30 cellular contexts compared by ENCODE assay signal in genomic region chr1:235553063-235553675, GRCh38. TPM values are rescaled to one million over a fixed set of nuclear protein-coding genes. Genes with fewer than 3 reads are reported as not detected.
DNase-seq lines count a peak whose midpoint lies in the region; FAIRE-seq and TF ChIP-seq lines count a peak whose summit lies in the region.
"Had no signal": no experiment of that assay in that cellular context is flagged by ENCODE, and none has a peak within 500 bp of the region (broad histone marks: within the 10 kb centered on the region; RNA-seq: fewer than 3 reads in every experiment).

No MANE protein-coding gene starts in this region.

- H3K9me3 ChIP-seq in adrenal gland (replicated peaks in 1 of 3) (no peaks in the 10 kb centered on the region), osteoblast (ENCODE audit: low read depth, low read length) (no peaks in the 10 kb centered on the region)
- H3K9me3 ChIP-seq: Peyer's patch, vagina had no signal

- H3K4me3 ChIP-seq in AG04449 (ENCODE audit: low read depth, low read length) (no peak overlapping the region), adrenal gland (no peak overlapping the region), osteoblast (ENCODE audit: insufficient read depth, low read length) (no peak overlapping the region)
- H3K4me3 ChIP-seq: cardiac muscle cell, lung, Peyer's patch, vagina had no signal

- WGBS in adrenal gland, 4 donors = 39 to 47% (median 43%) methylated on average over 6 to 7 of the region's 7 CpGs

- no peak overlapping the region for H2AFZ ChIP-seq in osteoblast (ENCODE audit: low read length)

- peak in 1 of 2 donors; percentile 12 for TF ChIP-seq POLR2A in adrenal gland (IDR thresholded peaks at IDR 0.05)

- H3K4me1 ChIP-seq in adrenal gland (replicated peaks in 1 of 2) (peaks cover 0 to 15% of the 10 kb centered on the region in 2 donors), osteoblast (ENCODE audit: insufficient read depth, low read length) (no peaks in the 10 kb centered on the region)
- H3K4me1 ChIP-seq: Peyer's patch had no signal

- CTCF ChIA-PET in AG04449 (lab: Yijun Ruan, JAX) = no interaction called here

- TF ChIP-seq CTCF in AG04449 (IDR thresholded peaks at IDR 0.05; ENCODE audit: insufficient read depth, low read length, missing control alignments) (no peak), D721Med (IDR thresholded peaks at IDR 0.05; ENCODE audit: insufficient read depth, missing control alignments) (no peak), adrenal gland (IDR thresholded peaks at IDR 0.05) (peak in 3 of 6 experiments; percentile 15 to 24 (median 24)), osteoblast (IDR thresholded peaks at IDR 0.05; ENCODE audit: extremely low read depth, low read depth, low read length) (no peak)

- H3K79me2 ChIP-seq in osteoblast (ENCODE audit: insufficient read depth, low read length) = no peaks in the 10 kb centered on the region

- peak overlapping the region in 4 of 5 donors; percentile 15 to 78 (median 35) for H3K27ac ChIP-seq in adrenal gland
- H3K27ac ChIP-seq in osteoblast (ENCODE audit: low read depth, low read length) = no peak overlapping the region
- H3K27ac ChIP-seq: C4-2B, cardiac muscle cell, Peyer's patch, vagina had no signal

- POLR2A ChIA-PET in AG04449 (lab: Yijun Ruan, JAX) = no interaction called here

- H3K27me3 ChIP-seq in adrenal gland (no peaks in the 10 kb centered on the region), osteoblast (ENCODE audit: insufficient read depth, low read length) (no peaks in the 10 kb centered on the region)
- H3K27me3 ChIP-seq: cardiac muscle cell, Peyer's patch, vagina had no signal

- H3K36me3 ChIP-seq in adrenal gland (replicated peaks in 1 of 2) (no peaks in the 10 kb centered on the region), osteoblast (ENCODE audit: insufficient read depth, low read length) (no peaks in the 10 kb centered on the region)
- H3K36me3 ChIP-seq: cardiac muscle cell, Peyer's patch, vagina had no signal

- intact Hi-C loops in adrenal gland (cut with DNase I) = no loop called here

- peak; percentile 94 for FAIRE-seq in D721Med (lab: Jason Lieb, UNC)
- FAIRE-seq: astrocyte, G401.6, H54, HTR-8/SVneo, TTC549 had no signal

- no peaks in the 10 kb centered on the region for H4K20me1 ChIP-seq in osteoblast (ENCODE audit: insufficient read depth, low read length)

- no peak overlapping the region for H3K4me2 ChIP-seq in osteoblast (ENCODE audit: insufficient read depth, low read length)

- DNase-seq in AG04449 (ENCODE audit: low read depth, low spot score) (peak; percentile 2), D721Med (ENCODE audit: insufficient read length, low spot score) (peak; percentile 92), adrenal gland (peak; percentile 64 to 91 (median 88)), osteoblast (ENCODE audit: insufficient read length, low spot score, missing footprints) (peak; percentile 60), cortex of kidney (lab: John Stamatoyannopoulos, UW) (no peak), hippocampal formation (lab: John Stamatoyannopoulos, UW) (no peak), OCI-M1 (lab: John Stamatoyannopoulos, UW) (no peak)
- DNase-seq: activated CD4-positive, alpha-beta T cell treated with anti-CD3 and anti-CD28 coated beads, Interleukin-2, amount 50 U/mL, for 4 hours; activated CD8-positive, alpha-beta memory T cell treated with anti-CD3 and anti-CD28 coated beads, Interleukin-2, amount 10 ng/mL, durations not matched to agents 7 days and 5 days; activated gamma-delta T cell; activated naive CD8-positive, alpha-beta T cell treated with anti-CD3 and anti-CD28 coated beads for 36 hours; activated T-cell treated with anti-CD3 and anti-CD28 coated beads, Interleukin-2, amount 50 U/mL, for 4 hours; COR-L47; effector memory CD8-positive, alpha-beta T cell; foreskin fibroblast; KG1; NCI-H1092 treated with DMSO at 0.1 percent for 48 hours; NCI-H187; NCI-H524; Peyer's patch; stimulated activated naive CD8-positive, alpha-beta T cell treated with anti-CD3 and anti-CD28 coated beads, Interleukin-15, amount 100 ng/mL, for 72 hours had no signal

RNA-seq across cellular contexts. Expression of gene B3GALNT2, which starts 48.9 kb away (rescaled TPM):
- total RNA-seq in adrenal gland (10 to 100 TPM; 19.1 to 66.2 (median 24.1) TPM), osteoblast (28.9 and 34.7 TPM in 2 replicates)
- 10 to 100 TPM in 1 of 3 donors, 1 to 10 TPM in 2; 2.7 to 15.7 (median 2.9) TPM for polyA plus RNA-seq in adrenal gland

Comparison
In these comparisons a context has a peak if more than half of its experiments do, and no peak if none do; other contexts are left out.
1. DNase-seq: peak in AG04449 (single experiment), D721Med (single experiment), adrenal gland (7 of 7) and osteoblast (single experiment); none in cortex of kidney (single experiment), hippocampal formation (0 of 2) and OCI-M1 (single experiment).